In the genomic region with DNA sequence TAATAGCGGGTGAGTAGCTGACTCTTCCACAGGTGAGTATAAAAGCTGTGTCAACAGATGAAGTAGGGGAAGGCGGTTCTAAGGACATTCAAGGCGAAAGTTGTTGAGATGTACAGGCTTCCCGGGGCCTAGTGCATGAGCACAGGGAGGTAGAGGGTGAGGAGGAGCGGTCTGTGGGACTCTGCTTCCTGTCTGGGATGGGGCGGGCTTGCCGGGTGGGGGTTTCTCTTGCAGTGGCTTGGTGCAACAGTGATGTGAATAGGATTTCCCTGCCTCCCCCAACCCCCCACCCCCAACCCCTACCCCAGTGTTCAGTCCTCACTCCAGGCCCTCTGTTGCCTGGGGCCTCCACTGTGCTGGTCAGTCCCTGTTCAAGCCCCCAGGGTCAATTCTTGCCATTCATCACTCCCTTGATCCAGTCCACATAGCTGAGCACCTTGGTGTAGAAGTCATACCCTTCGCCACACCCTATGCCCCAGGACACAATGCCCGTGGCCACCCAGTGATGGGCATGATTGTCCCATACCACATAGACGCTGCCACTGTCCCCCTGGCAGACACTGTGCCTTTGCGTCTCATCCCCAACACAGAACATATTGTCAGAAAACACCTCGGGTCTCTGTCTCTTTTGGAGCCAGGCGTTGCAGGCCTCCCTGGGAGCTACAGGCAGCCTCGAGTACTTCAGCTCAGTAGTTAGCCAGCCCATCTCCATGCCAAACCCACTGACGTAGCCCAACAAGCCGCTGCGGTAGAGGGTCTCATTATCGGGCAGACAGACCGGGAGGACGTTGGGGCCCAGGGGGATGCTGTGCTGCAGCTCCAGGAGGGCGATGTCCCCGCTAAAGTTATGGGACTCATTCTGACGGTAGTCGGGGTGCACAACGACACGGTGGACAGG, we compare ENCODE assay signal across 1 cellular context.
A peak's percentile ranks its signal among the peaks of the same experiment; 100 is the strongest.
TF ChIP-seq lines count a peak whose summit lies in the region.

No MANE protein-coding gene starts in this region.

TF ChIP-seq in HepG2, 621 proteins besides CTCF, POLR2A, EP300 and RAD21 (continued from another document):
- TF ChIP-seq IRX3 (CRISPR knock-in tag; IDR thresholded peaks at IDR 0.05; ENCODE audit: borderline replicate concordance, low read depth) (no peak), KDM2A (CRISPR knock-in tag; IDR thresholded peaks at IDR 0.05; ENCODE audit: borderline replicate concordance, low read depth) (0 out of 2 replicates have a peak, but pooled peaks have one; percentile 8), ZFP41 (CRISPR knock-in tag; IDR thresholded peaks at IDR 0.05; ENCODE audit: borderline replicate concordance) (no peak), ZNF674 (CRISPR knock-in tag; IDR thresholded peaks at IDR 0.05; ENCODE audit: low read depth) (no peak), PHF20 (CRISPR knock-in tag; IDR thresholded peaks at IDR 0.05) (no peak), ZZZ3 (CRISPR knock-in tag; IDR thresholded peaks at IDR 0.05; ENCODE audit: borderline replicate concordance) (no peak), ZNF431 (CRISPR knock-in tag; IDR thresholded peaks at IDR 0.05; ENCODE audit: borderline replicate concordance, low read depth) (no peak), GFI1 (CRISPR knock-in tag; IDR thresholded peaks at IDR 0.05; ENCODE audit: borderline replicate concordance) (no peak), FOXK2 (IDR thresholded peaks at IDR 0.05) (no peak), POLR2G (IDR thresholded peaks at IDR 0.05; ENCODE audit: low read depth, low read length) (0 out of 2 replicates have a peak, but pooled peaks have one; percentile 47), ZNF816 (CRISPR knock-in tag; IDR thresholded peaks at IDR 0.05; ENCODE audit: borderline replicate concordance) (no peak), PAF1 (CRISPR knock-in tag; IDR thresholded peaks at IDR 0.05) (peak; percentile 86), JDP2 (CRISPR knock-in tag; IDR thresholded peaks at IDR 0.05; ENCODE audit: borderline replicate concordance) (no peak), ZNF253 (CRISPR knock-in tag; IDR thresholded peaks at IDR 0.05; ENCODE audit: borderline replicate concordance) (no peak), ZSCAN31 (CRISPR knock-in tag; IDR thresholded peaks at IDR 0.05; ENCODE audit: low read depth) (no peak), ZSCAN9 (CRISPR knock-in tag; IDR thresholded peaks at IDR 0.05; ENCODE audit: borderline replicate concordance) (no peak), POGZ (CRISPR knock-in tag; IDR thresholded peaks at IDR 0.05) (no peak)
- TF ChIP-seq, protein P1, sequence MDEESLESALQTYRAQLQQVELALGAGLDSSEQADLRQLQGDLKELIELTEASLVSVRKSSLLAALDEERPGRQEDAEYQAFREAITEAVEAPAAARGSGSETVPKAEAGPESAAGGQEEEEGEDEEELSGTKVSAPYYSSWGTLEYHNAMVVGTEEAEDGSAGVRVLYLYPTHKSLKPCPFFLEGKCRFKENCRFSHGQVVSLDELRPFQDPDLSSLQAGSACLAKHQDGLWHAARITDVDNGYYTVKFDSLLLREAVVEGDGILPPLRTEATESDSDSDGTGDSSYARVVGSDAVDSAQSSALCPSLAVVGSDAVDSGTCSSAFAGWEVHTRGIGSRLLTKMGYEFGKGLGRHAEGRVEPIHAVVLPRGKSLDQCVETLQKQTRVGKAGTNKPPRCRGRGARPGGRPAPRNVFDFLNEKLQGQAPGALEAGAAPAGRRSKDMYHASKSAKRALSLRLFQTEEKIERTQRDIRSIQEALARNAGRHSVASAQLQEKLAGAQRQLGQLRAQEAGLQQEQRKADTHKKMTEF (CRISPR knock-in tag; IDR thresholded peaks at IDR 0.05) = no peak
- TF ChIP-seq, protein P2, sequence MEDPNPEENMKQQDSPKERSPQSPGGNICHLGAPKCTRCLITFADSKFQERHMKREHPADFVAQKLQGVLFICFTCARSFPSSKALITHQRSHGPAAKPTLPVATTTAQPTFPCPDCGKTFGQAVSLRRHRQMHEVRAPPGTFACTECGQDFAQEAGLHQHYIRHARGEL (CRISPR knock-in tag; IDR thresholded peaks at IDR 0.05) = no peak
- TF ChIP-seq, protein P3, sequence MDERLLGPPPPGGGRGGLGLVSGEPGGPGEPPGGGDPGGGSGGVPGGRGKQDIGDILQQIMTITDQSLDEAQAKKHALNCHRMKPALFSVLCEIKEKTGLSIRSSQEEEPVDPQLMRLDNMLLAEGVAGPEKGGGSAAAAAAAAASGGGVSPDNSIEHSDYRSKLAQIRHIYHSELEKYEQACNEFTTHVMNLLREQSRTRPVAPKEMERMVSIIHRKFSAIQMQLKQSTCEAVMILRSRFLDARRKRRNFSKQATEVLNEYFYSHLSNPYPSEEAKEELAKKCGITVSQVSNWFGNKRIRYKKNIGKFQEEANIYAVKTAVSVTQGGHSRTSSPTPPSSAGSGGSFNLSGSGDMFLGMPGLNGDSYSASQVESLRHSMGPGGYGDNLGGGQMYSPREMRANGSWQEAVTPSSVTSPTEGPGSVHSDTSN (CRISPR knock-in tag; IDR thresholded peaks at IDR 0.05) = no peak
